40 cellular contexts compared by ENCODE assay signal in the genomic region with DNA sequence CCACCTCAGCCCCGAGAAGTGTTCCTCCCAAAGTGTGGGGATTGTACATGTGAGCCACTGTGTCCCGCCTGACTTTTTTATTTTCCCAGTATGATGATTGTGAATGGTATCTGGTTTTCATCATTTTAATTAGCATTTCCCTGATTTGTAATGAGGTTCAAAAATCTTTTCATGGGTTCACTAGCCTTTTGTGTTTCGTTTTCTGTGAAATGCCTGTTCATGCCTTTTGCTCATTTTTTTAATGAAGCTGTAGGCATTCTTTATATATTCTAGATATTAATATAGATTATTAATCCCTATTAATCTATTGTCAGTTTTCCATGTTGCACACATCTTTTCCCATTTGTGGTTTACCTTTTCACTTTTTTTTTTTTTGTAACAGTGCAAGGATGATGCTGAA.
"Had no signal": no experiment of that assay in that cellular context is flagged by ENCODE, and none has a peak within 500 bp of the region (broad histone marks: within the 10 kb centered on the region; RNA-seq: fewer than 3 reads in every experiment).

No MANE protein-coding gene starts in this region.

- H3K36me3 ChIP-seq: adrenal gland, breast epithelium had no signal

- H3K9me3 ChIP-seq: adrenal gland, ascending aorta, body of pancreas, breast epithelium had no signal

- DNase-seq: activated effector memory CD4-positive, alpha-beta T cell treated with anti-CD3 and anti-CD28 coated beads, Interleukin-2, amount 50 U/mL, for 16 hours; activated effector memory CD4-positive, alpha-beta T cell treated with Interleukin-2 at 50 U/mL for 16 hours; activated gamma-delta T cell; activated gamma-delta T cell treated with Interleukin-2 at 50 U/mL for 16 hours; activated naive CD4-positive, alpha-beta T cell; activated naive CD4-positive, alpha-beta T cell treated with anti-CD3 and anti-CD28 coated beads for 36 hours; activated naive CD4-positive, alpha-beta T cell treated with anti-CD3 and anti-CD28 coated beads, Interleukin-2, amount 10 ng/mL, durations not matched to agents 7 days and 5 days; activated naive CD4-positive, alpha-beta T cell treated with anti-CD3 and anti-CD28 coated beads, Interleukin-2, amount 50 U/mL, for 16 hours; activated naive CD4-positive, alpha-beta T cell treated with Interleukin-2 at 50 U/mL for 16 hours; activated naive CD8-positive, alpha-beta T cell treated with anti-CD3 and anti-CD28 coated beads for 36 hours; activated naive CD8-positive, alpha-beta T cell treated with anti-CD3 and anti-CD28 coated beads, Interleukin-2, amount 10 ng/mL, durations not matched to agents 7 days and 5 days; activated naive CD8-positive, alpha-beta T cell treated with anti-CD3 and anti-CD28 coated beads, Interleukin-2, amount 50 U/mL, for 24 hours; activated T-cell treated with anti-CD3 and anti-CD28 coated beads, Interleukin-2, amount 50 U/mL, for 1 hour; activated T-cell treated with anti-CD3 and anti-CD28 coated beads, Interleukin-2, amount 50 U/mL, for 24 hours; activated T-cell treated with anti-CD3 and anti-CD28 coated beads, Interleukin-2, amount 50 U/mL, for 4 hours; activated T-cell treated with anti-CD3 and anti-CD28 coated beads, Interleukin-2, amount 50 U/mL, for 48 hours; activated T-cell treated with anti-CD3 and anti-CD28 coated beads, Interleukin-2, amount 50 U/mL, for 72 hours; adrenal gland; amniotic stem cell; amygdala; anterior cingulate cortex; aorta; body of pancreas; brain microvascular endothelial cell; caudate nucleus; central memory CD4-positive, alpha-beta T cell; cerebellar nuclear complex had no signal

- H3K27me3 ChIP-seq: adrenal gland, ascending aorta, body of pancreas, brain microvascular endothelial cell, breast epithelium, cardiac muscle cell had no signal

- H3K4me1 ChIP-seq: ascending aorta, body of pancreas, breast epithelium had no signal

- H3K9me3 Mint-ChIP-seq: activated naive CD4-positive, alpha-beta T cell treated with anti-CD3 and anti-CD28 coated beads for 36 hours; activated naive CD4-positive, alpha-beta T cell treated with anti-CD3 and anti-CD28 coated beads, Interleukin-2, amount 10 ng/mL, durations not matched to agents 7 days and 5 days; activated naive CD4-positive, alpha-beta T cell treated with anti-CD3 and anti-CD28 coated beads, Interleukin-2, amount 50 U/mL, for 24 hours; activated naive CD4-positive, alpha-beta T cell treated with anti-CD3 and anti-CD28 coated beads, Interleukin-2, amount 50 U/mL, for 72 hours; activated naive CD8-positive, alpha-beta T cell treated with anti-CD3 and anti-CD28 coated beads for 36 hours; activated naive CD8-positive, alpha-beta T cell treated with anti-CD3 and anti-CD28 coated beads, Interleukin-2, amount 50 U/mL, for 24 hours; activated T-cell treated with anti-CD3 and anti-CD28 coated beads, Interleukin-2, amount 50 U/mL, for 24 hours; activated T-cell treated with anti-CD3 and anti-CD28 coated beads, Interleukin-2, amount 50 U/mL, for 4 hours; activated T-cell treated with anti-CD3 and anti-CD28 coated beads, Interleukin-2, amount 50 U/mL, for 72 hours; activated T-helper 1 cell treated with anti-CD3 and anti-CD28 coated beads, Interleukin-12 subunit alpha, Interleukin-12 subunit beta, Interleukin-2, Interleukin-4 antibody, amounts not matched to agents 30 ng/mL and 10 ng/mL and 1 ng/mL, durations not matched to agents 14 hours and 24 hours and 36 hours; activated T-helper 17 cell treated with anti-CD3 and anti-CD28 coated beads, Interleukin-2, amount 50 U/mL, for 72 hours; activated T-helper 2 cell treated with anti-CD3 and anti-CD28 coated beads, Interferon-gamma antibody, Interleukin-2, Interleukin-4, amounts not matched to agents 10 μg/mL and 5 μg/mL and 100 μg/mL, durations not matched to agents 14 hours and 24 hours and 36 hours; central memory CD8-positive, alpha-beta T cell had no signal

- H3K4me3 Mint-ChIP-seq: activated naive CD4-positive, alpha-beta T cell treated with anti-CD3 and anti-CD28 coated beads for 36 hours; activated naive CD4-positive, alpha-beta T cell treated with anti-CD3 and anti-CD28 coated beads, Interleukin-2, amount 10 ng/mL, durations not matched to agents 7 days and 5 days; activated naive CD4-positive, alpha-beta T cell treated with anti-CD3 and anti-CD28 coated beads, Interleukin-2, amount 50 U/mL, for 24 hours; activated naive CD8-positive, alpha-beta T cell; activated naive CD8-positive, alpha-beta T cell treated with anti-CD3 and anti-CD28 coated beads for 36 hours; activated naive CD8-positive, alpha-beta T cell treated with anti-CD3 and anti-CD28 coated beads, Interleukin-2, amount 10 ng/mL, durations not matched to agents 7 days and 5 days; activated naive CD8-positive, alpha-beta T cell treated with anti-CD3 and anti-CD28 coated beads, Interleukin-2, amount 50 U/mL, for 24 hours; activated T-cell treated with anti-CD3 and anti-CD28 coated beads, Interleukin-2, amount 50 U/mL, for 24 hours; activated T-cell treated with anti-CD3 and anti-CD28 coated beads, Interleukin-2, amount 50 U/mL, for 4 hours; activated T-cell treated with anti-CD3 and anti-CD28 coated beads, Interleukin-2, amount 50 U/mL, for 72 hours; activated T-helper 1 cell treated with anti-CD3 and anti-CD28 coated beads, Interleukin-12 subunit alpha, Interleukin-12 subunit beta, Interleukin-2, Interleukin-4 antibody, amounts not matched to agents 30 ng/mL and 10 ng/mL and 1 ng/mL, durations not matched to agents 14 hours and 24 hours and 36 hours; activated T-helper 17 cell treated with anti-CD3 and anti-CD28 coated beads, Interleukin-2, amount 50 U/mL, for 72 hours; brain; central memory CD8-positive, alpha-beta T cell had no signal

- H3K27me3 Mint-ChIP-seq: activated naive CD4-positive, alpha-beta T cell treated with anti-CD3 and anti-CD28 coated beads, Interleukin-2, amount 10 ng/mL, durations not matched to agents 7 days and 5 days; activated naive CD4-positive, alpha-beta T cell treated with anti-CD3 and anti-CD28 coated beads, Interleukin-2, amount 50 U/mL, for 24 hours; activated naive CD8-positive, alpha-beta T cell; activated naive CD8-positive, alpha-beta T cell treated with anti-CD3 and anti-CD28 coated beads for 36 hours; activated naive CD8-positive, alpha-beta T cell treated with anti-CD3 and anti-CD28 coated beads, Interleukin-2, amount 10 ng/mL, durations not matched to agents 7 days and 5 days; activated naive CD8-positive, alpha-beta T cell treated with anti-CD3 and anti-CD28 coated beads, Interleukin-2, amount 50 U/mL, for 24 hours; activated T-cell treated with anti-CD3 and anti-CD28 coated beads, Interleukin-2, amount 50 U/mL, for 24 hours; activated T-helper 17 cell treated with anti-CD3 and anti-CD28 coated beads, Interleukin-2, amount 50 U/mL, for 72 hours; brain; central memory CD8-positive, alpha-beta T cell had no signal

- H3K27ac ChIP-seq: adrenal gland, ascending aorta, body of pancreas, brain microvascular endothelial cell, breast epithelium, cardiac muscle cell had no signal

- ATAC-seq: activated naive CD4-positive, alpha-beta T cell treated with anti-CD3 and anti-CD28 coated beads, Interleukin-2, amount 50 U/mL, for 72 hours; activated naive CD8-positive, alpha-beta T cell treated with anti-CD3 and anti-CD28 coated beads, Interleukin-2, amount 50 U/mL, for 24 hours; activated T-cell treated with anti-CD3 and anti-CD28 coated beads, Interleukin-2, amount 50 U/mL, for 4 hours; activated T-cell treated with anti-CD3 and anti-CD28 coated beads, Interleukin-2, amount 50 U/mL, for 72 hours; activated T-helper 17 cell treated with anti-CD3 and anti-CD28 coated beads, Interleukin-2, amount 50 U/mL, for 72 hours; body of pancreas had no signal

- H3K27ac Mint-ChIP-seq: activated naive CD4-positive, alpha-beta T cell treated with anti-CD3 and anti-CD28 coated beads for 36 hours; activated naive CD4-positive, alpha-beta T cell treated with anti-CD3 and anti-CD28 coated beads, Interleukin-2, amount 10 ng/mL, durations not matched to agents 7 days and 5 days; activated naive CD4-positive, alpha-beta T cell treated with anti-CD3 and anti-CD28 coated beads, Interleukin-2, amount 50 U/mL, for 24 hours; activated naive CD4-positive, alpha-beta T cell treated with anti-CD3 and anti-CD28 coated beads, Interleukin-2, amount 50 U/mL, for 72 hours; activated naive CD8-positive, alpha-beta T cell; activated naive CD8-positive, alpha-beta T cell treated with anti-CD3 and anti-CD28 coated beads for 36 hours; activated naive CD8-positive, alpha-beta T cell treated with anti-CD3 and anti-CD28 coated beads, Interleukin-2, amount 10 ng/mL, durations not matched to agents 7 days and 5 days; activated naive CD8-positive, alpha-beta T cell treated with anti-CD3 and anti-CD28 coated beads, Interleukin-2, amount 50 U/mL, for 24 hours; activated T-cell treated with anti-CD3 and anti-CD28 coated beads, Interleukin-2, amount 50 U/mL, for 24 hours; activated T-cell treated with anti-CD3 and anti-CD28 coated beads, Interleukin-2, amount 50 U/mL, for 72 hours; activated T-helper 1 cell treated with anti-CD3 and anti-CD28 coated beads, Interleukin-12 subunit alpha, Interleukin-12 subunit beta, Interleukin-2, Interleukin-4 antibody, amounts not matched to agents 30 ng/mL and 10 ng/mL and 1 ng/mL, durations not matched to agents 14 hours and 24 hours and 36 hours; activated T-helper 17 cell treated with anti-CD3 and anti-CD28 coated beads, Interleukin-2, amount 50 U/mL, for 72 hours; activated T-helper 2 cell treated with anti-CD3 and anti-CD28 coated beads, Interferon-gamma antibody, Interleukin-2, Interleukin-4, amounts not matched to agents 10 μg/mL and 5 μg/mL and 100 μg/mL, durations not matched to agents 14 hours and 24 hours and 36 hours; brain had no signal

- H3K4me3 ChIP-seq: adrenal gland, ascending aorta, body of pancreas, breast epithelium, cardiac muscle cell had no signal

- FAIRE-seq: astrocyte, bronchial epithelial cell had no signal
